Comparison of ENCODE assay signal across 8 cellular contexts in the genomic region with DNA sequence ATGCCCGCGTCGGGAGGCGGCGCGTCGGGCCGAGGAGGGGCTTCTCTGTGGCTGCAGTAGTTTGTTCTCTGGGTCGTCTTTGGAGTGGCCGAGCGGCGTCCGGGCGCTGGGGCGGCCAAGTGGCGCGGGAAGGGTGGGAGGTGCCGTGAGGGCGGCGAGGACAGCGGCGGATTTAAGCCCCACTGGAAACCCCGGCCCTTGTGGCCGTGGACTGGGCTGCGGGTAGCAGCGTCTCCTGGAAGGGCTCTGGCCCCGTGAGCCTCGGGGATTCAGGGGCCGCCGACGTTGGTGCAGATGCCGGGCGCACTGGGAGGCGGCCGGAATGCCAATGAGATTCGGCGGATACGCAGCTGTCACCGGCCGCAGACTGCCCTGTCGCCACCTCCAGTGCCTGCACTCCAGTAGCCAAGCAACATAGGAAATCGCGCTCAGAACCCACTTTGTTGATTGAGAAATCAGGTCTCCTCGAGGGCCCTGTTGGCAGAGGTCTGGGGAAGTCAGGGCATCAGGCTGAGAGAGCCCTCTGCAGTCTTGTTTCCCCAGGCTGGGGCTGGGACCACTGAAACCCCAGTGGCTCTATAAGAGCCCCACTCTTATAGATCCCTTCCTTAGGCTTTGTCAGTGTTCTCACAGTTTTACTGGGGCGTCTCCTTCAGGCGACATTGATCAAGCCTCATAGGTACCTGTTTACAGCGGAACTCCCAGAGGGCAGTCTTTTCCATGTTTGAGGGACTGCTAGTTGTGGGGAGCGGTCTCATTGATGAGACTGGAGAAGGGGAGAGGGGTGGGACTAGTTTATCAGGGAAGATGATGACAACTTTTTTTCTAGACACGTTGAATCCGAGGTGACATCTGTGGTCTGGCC. TPM values are rescaled to one million over a fixed set of nuclear protein-coding genes. Genes with fewer than 3 reads are reported as not detected.
A peak's percentile ranks its signal among the peaks of the same experiment; 100 is the strongest.
DNase-seq lines count a peak whose midpoint lies in the region; ATAC-seq and TF ChIP-seq lines count a peak whose summit lies in the region.

No MANE protein-coding gene starts in this region.

- POLR2A ChIA-PET in activated CD4-positive, alpha-beta T cell treated with anti-CD3 and anti-CD28 coated beads for 36 hours (lab: Charles Lee) = no interaction called here

- intact Hi-C loops in activated CD4-positive, alpha-beta T cell treated with anti-CD3 and anti-CD28 coated beads for 36 hours (cut with DNase I, micrococcal nuclease) = loop anchor here (1.0 to 10.0 kb wide), 3 partner anchors 12 to 1692 kb away; a partner anchor contains a TSS

- CTCF ChIA-PET in activated CD4-positive, alpha-beta T cell treated with anti-CD3 and anti-CD28 coated beads for 36 hours (lab: Charles Lee) = no interaction called here

- in situ Hi-C loops in astrocyte of the cerebellum (cut with HindIII; ENCODE audit: low sequenced_read_pairs) = no loop called here

- peak overlapping the region; percentile 90 for H3K27ac Mint-ChIP-seq in activated CD4-positive, alpha-beta T cell treated with anti-CD3 and anti-CD28 coated beads for 36 hours

- peaks cover 16% of the 10 kb centered on the region for H3K4me1 ChIP-seq in iPS-15b (ENCODE audit: control insufficient read depth, insufficient read depth, low read length)

- peak; percentile 47 for DNase-seq in activated CD4-positive, alpha-beta T cell treated with anti-CD3 and anti-CD28 coated beads for 36 hours
- no peak for DNase-seq in activated CD4-positive, alpha-beta T cell treated with anti-CD3 and anti-CD28 coated beads, Interleukin-2, amount 50 U/mL, for 4 hours
- DNase-seq in NOMO-1 (lab: John Stamatoyannopoulos, UW; ENCODE audit: unreplicated experiment in 2 of 2) = peak; percentile 74 to 76
- DNase-seq in astrocyte of the cerebellum (ENCODE audit: low read depth) = no peak
- DNase-seq in skeletal muscle cell (ENCODE audit: low read depth) = no peak
- DNase-seq in effector CD8-positive, alpha-beta T cell (lab: John Stamatoyannopoulos, UW) = no peak

- TF ChIP-seq CTCF in astrocyte of the cerebellum (IDR thresholded peaks at IDR 0.05; ENCODE audit: low read depth, low read length, missing control alignments) = no peak

- peaks cover 17% of the 10 kb centered on the region for H3K36me3 Mint-ChIP-seq in activated CD4-positive, alpha-beta T cell treated with anti-CD3 and anti-CD28 coated beads for 36 hours (ENCODE audit: low read depth)

- H3K27me3 ChIP-seq in iPS-15b (ENCODE audit: control insufficient read depth, insufficient read depth, low read length) = no peaks in the 10 kb centered on the region

- H3K4me1 Mint-ChIP-seq in activated CD4-positive, alpha-beta T cell treated with anti-CD3 and anti-CD28 coated beads for 36 hours = peaks cover 51% of the 10 kb centered on the region

- ATAC-seq in activated CD4-positive, alpha-beta T cell treated with anti-CD3 and anti-CD28 coated beads for 36 hours = no peak
- peak; percentile 1 for ATAC-seq in HG02759 (IDR thresholded peaks at IDR 0.05; ENCODE audit: unreplicated experiment)

- no peaks in the 10 kb centered on the region for H3K36me3 ChIP-seq in iPS-15b (ENCODE audit: control insufficient read depth, insufficient read depth, low read length)

- H3K4me3 ChIP-seq in astrocyte of the cerebellum (ENCODE audit: low read depth, low read length) (peak overlapping the region; percentile 80), iPS-15b (ENCODE audit: low read depth, low read length) (peak overlapping the region; percentile 75), skeletal muscle cell (ENCODE audit: low read depth, low read length) (peak overlapping the region; percentile 85)

- no peaks in the 10 kb centered on the region for H3K27me3 Mint-ChIP-seq in activated CD4-positive, alpha-beta T cell treated with anti-CD3 and anti-CD28 coated beads for 36 hours

- peak overlapping the region; percentile 90 for H3K4me3 Mint-ChIP-seq in activated CD4-positive, alpha-beta T cell treated with anti-CD3 and anti-CD28 coated beads for 36 hours

- H3K9me3 Mint-ChIP-seq in activated CD4-positive, alpha-beta T cell treated with anti-CD3 and anti-CD28 coated beads for 36 hours (ENCODE audit: low read depth) = no peaks in the 10 kb centered on the region

- peak overlapping the region; percentile 32 for H3K9ac ChIP-seq in iPS-15b (ENCODE audit: low read depth, low read length)

- no peaks in the 10 kb centered on the region for H3K9me3 ChIP-seq in iPS-15b (ENCODE audit: control insufficient read depth, insufficient read depth, low read length)

RNA-seq across cellular contexts. Expression of a gene that starts 0.6 kb away (rescaled TPM):
- total RNA-seq in activated CD4-positive, alpha-beta T cell treated with anti-CD3 and anti-CD28 coated beads for 36 hours = 1 to 10 TPM; 6.9 to 8.9 TPM

RNA-seq across cellular contexts. Expression of a gene that starts 12.0 kb away (rescaled TPM):
- 10 to 100 TPM; 34.4 to 35.5 TPM for total RNA-seq in activated CD4-positive, alpha-beta T cell treated with anti-CD3 and anti-CD28 coated beads for 36 hours

RNA-seq across cellular contexts. Expression of a gene that starts 58.7 kb away (rescaled TPM):
- 1 to 10 TPM; 6.1 to 8.1 TPM for total RNA-seq in activated CD4-positive, alpha-beta T cell treated with anti-CD3 and anti-CD28 coated beads for 36 hours

Comparison
In these comparisons a context has a peak if more than half of its experiments do, and no peak if none do; other contexts are left out.
1. DNase-seq: peak in activated CD4-positive, alpha-beta T cell treated with anti-CD3 and anti-CD28 coated beads for 36 hours (single experiment) and NOMO-1 (2 of 2); none in activated CD4-positive, alpha-beta T cell treated with anti-CD3 and anti-CD28 coated beads, Interleukin-2, amount 50 U/mL, for 4 hours (0 of 2), astrocyte of the cerebellum (single experiment), skeletal muscle cell (single experiment) and effector CD8-positive, alpha-beta T cell (single experiment).
2. Peak in every context shown above with its lines, with median percentiles within 50 percentile points of each other: H3K4me3 ChIP-seq.